Comparison of ENCODE assay signal across 26 cellular contexts in the genomic region with DNA sequence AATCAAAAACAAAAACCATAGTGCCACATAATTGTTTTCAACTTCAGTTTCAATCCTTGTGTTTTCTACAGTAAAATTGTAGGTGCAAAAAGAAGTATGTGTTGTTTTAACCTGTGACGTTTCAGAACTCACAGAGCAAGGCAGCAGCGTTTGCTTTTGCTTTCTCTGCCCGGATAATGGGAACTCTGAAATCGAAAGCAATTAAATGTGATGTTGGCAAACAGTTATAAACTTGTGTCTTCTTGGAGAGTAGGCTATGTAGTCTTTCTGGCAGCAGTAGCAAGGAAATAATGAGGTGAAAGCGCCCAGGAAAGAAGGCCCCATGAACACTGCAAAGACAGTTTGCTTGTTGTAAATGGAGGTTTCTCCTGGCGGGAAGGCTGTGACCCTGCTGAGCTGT. TPM values are rescaled to one million over a fixed set of nuclear protein-coding genes. Genes with fewer than 3 reads are reported as not detected.
DNase-seq lines count a peak whose midpoint lies in the region; ATAC-seq, FAIRE-seq and TF ChIP-seq lines count a peak whose summit lies in the region.
"Had no signal": no experiment of that assay in that cellular context is flagged by ENCODE, and none has a peak within 500 bp of the region (broad histone marks: within the 10 kb centered on the region; RNA-seq: fewer than 3 reads in every experiment).

No MANE protein-coding gene starts in this region.

- intact Hi-C loops in mucosa of descending colon (cut with DNase I, micrococcal nuclease), result no loop called here

- H3K27me3 ChIP-seq in suprapubic skin (no peaks in the 10 kb centered on the region), brain microvascular endothelial cell (replicated peaks) (no peaks in the 10 kb centered on the region)
- H3K27me3 ChIP-seq: adrenal gland had no signal

- H3K36me3 ChIP-seq in mucosa of descending colon (ENCODE audit: low read depth) (no peaks in the 10 kb centered on the region), suprapubic skin (peaks cover 9% of the 10 kb centered on the region), brain microvascular endothelial cell (replicated peaks) (peaks cover 3% of the 10 kb centered on the region)

- TF ChIP-seq CTCF in mucosa of descending colon (IDR thresholded peaks at IDR 0.05) (no peak), suprapubic skin (IDR thresholded peaks at IDR 0.05) (no peak), brain microvascular endothelial cell (IDR thresholded peaks at IDR 0.05; ENCODE audit: low read depth, low read length, missing control alignments) (no peak)

- H3K27ac ChIP-seq in epithelial cell of prostate (peak overlapping the region; percentile 62), suprapubic skin (peak overlapping the region; percentile 88), brain microvascular endothelial cell (no peak overlapping the region)
- H3K27ac ChIP-seq: adrenal gland, psoas muscle had no signal

- TF ChIP-seq POLR2A in suprapubic skin (IDR thresholded peaks at IDR 0.05), result no peak

- FAIRE-seq in HTR-8/SVneo (lab: Jason Lieb, UNC), result peak; percentile 94
- FAIRE-seq: GM18507, islet of Langerhans had no signal

- H3K4me3 ChIP-seq in mucosa of descending colon (no peak overlapping the region), suprapubic skin (no peak overlapping the region), brain microvascular endothelial cell (ENCODE audit: low read depth, low read length) (no peak overlapping the region)
- H3K4me3 ChIP-seq: adrenal gland, psoas muscle had no signal

- H3K9me3 ChIP-seq in mucosa of descending colon (no peaks in the 10 kb centered on the region), suprapubic skin (no peaks in the 10 kb centered on the region)
- H3K9me3 ChIP-seq: adrenal gland, psoas muscle had no signal

- peaks cover 6% of the 10 kb centered on the region for H3K4me1 ChIP-seq in mucosa of descending colon (ENCODE audit: low read depth)
- peaks cover 17% of the 10 kb centered on the region for H3K4me1 ChIP-seq in suprapubic skin
- H3K4me1 ChIP-seq: adrenal gland had no signal

- in situ Hi-C loops in brain microvascular endothelial cell (cut with HindIII; ENCODE audit: low pct_ligation_motif_present, low sequenced_read_pairs), result no loop called here

- no peak for TF ChIP-seq EP300 in suprapubic skin (IDR thresholded peaks at IDR 0.05)

- ATAC-seq in mucosa of descending colon (peak; percentile 91), HG03354 (IDR thresholded peaks at IDR 0.05; ENCODE audit: poor library complexity, severe bottlenecking, unreplicated experiment) (no peak)
- ATAC-seq: activated CD8-positive, alpha-beta T cell treated with anti-CD3 and anti-CD28 coated beads for 36 hours; natural killer cell; SK-N-SH treated with all-trans-retinoic acid at 6 μM for 48 hours; stimulated activated memory B cell treated with anti-CD40 and anti-IgM and Interleukin-4, amounts not matched to agents 10 μg/mL and 1 μg/mL and 100 μg/mL, for 72 hours had no signal

- WGBS in suprapubic skin, result 66% methylated on average over 6 of the region's 6 CpGs

- DNase-seq in HTR-8/SVneo (ENCODE audit: insufficient read length, low spot score) (no peak), epithelial cell of prostate (ENCODE audit: low read depth, low spot score) (no peak), mucosa of descending colon (peak in 1 of 3 donors; percentile 30), suprapubic skin (ENCODE audit: low spot score in 2 of 2) (no peak), brain microvascular endothelial cell (no peak), NCI-H1048 (lab: John Stamatoyannopoulos, UW) (no peak)
- DNase-seq: activated CD4-positive, alpha-beta T cell treated with anti-CD3 and anti-CD28 coated beads for 1 hour; activated CD8-positive, alpha-beta memory T cell treated with anti-CD3 and anti-CD28 coated beads, Interleukin-2, amount 50 U/mL, for 48 hours; activated CD8-positive, alpha-beta T cell treated with anti-CD3 and anti-CD28 coated beads for 36 hours; activated naive CD4-positive, alpha-beta T cell treated with anti-CD3 and anti-CD28 coated beads for 36 hours; adrenal gland; CD8-positive, alpha-beta memory T cell; DMS 273 treated with DMSO at 0.1 percent for 48 hours; left ventricle myocardium superior; natural killer cell; NCI-H1436; NCI-H2081; NCI-H345; nucleus accumbens; psoas muscle; Right ventricle myocardium superior had no signal

RNA-seq across cellular contexts. Expression of a gene that starts 39.1 kb away (rescaled TPM):
- total RNA-seq in mucosa of descending colon (10 to 100 TPM; 14.5 to 18.3 (median 14.5) TPM), suprapubic skin (10 to 100 TPM; 40.6 to 44.6 (median 43.2) TPM)

RNA-seq across cellular contexts. Expression of a gene that starts 53.7 kb away (rescaled TPM):
- total RNA-seq in mucosa of descending colon (10 to 100 TPM; 21.2 to 46.1 (median 24.0) TPM), suprapubic skin (10 to 100 TPM in 3 of 4 donors, 1 to 10 TPM in 1; 9.6 to 17.0 (median 15.1) TPM)
